10 cellular contexts compared by ENCODE assay signal in genomic region chr9:123996731-123997421, GRCh38. TPM values are rescaled to one million over a fixed set of nuclear protein-coding genes. Genes with fewer than 3 reads are reported as not detected.
DNase-seq lines count a peak whose midpoint lies in the region; ATAC-seq, FAIRE-seq and TF ChIP-seq lines count a peak whose summit lies in the region.
"Had no signal": no experiment of that assay in that cellular context is flagged by ENCODE, and none has a peak within 500 bp of the region (broad histone marks: within the 10 kb centered on the region; RNA-seq: fewer than 3 reads in every experiment).

No MANE protein-coding gene starts in this region.

- H2BK5ac ChIP-seq in trophoblast cell (ENCODE audit: low read depth, low read length, poor library complexity), result no peak overlapping the region

- H2AK5ac ChIP-seq in trophoblast cell (ENCODE audit: low read length), result no peak overlapping the region

- no peak for TF ChIP-seq RAD21 in K562 (CRISPR knock-in tag; conservative IDR thresholded peaks at IDR 0.05 in 1 of 2, IDR thresholded peaks at IDR 0.05 in 1 of 2)

- no peak overlapping the region for H3K9ac ChIP-seq in K562 (ENCODE audit: insufficient read depth in 1 of 2, low read depth in 2 of 2, low read length in 2 of 2)
- no peak overlapping the region for H3K9ac ChIP-seq in trophoblast cell (ENCODE audit: low read length)

- H4K12ac ChIP-seq in trophoblast cell (ENCODE audit: low read depth, low read length), result no peak overlapping the region

- H3K4me1 ChIP-seq in HEK293 (ENCODE audit: control insufficient read depth, insufficient read depth, low read length) (peaks cover 6% of the 10 kb centered on the region), K562 (replicated peaks in 1 of 2; ENCODE audit: control insufficient read depth in 2 of 2, insufficient read depth in 2 of 2, low read length in 2 of 2) (peaks cover 0 to 11% of the 10 kb centered on the region in 2 experiments; a peak in 2 of 5 replicates), trophoblast cell (ENCODE audit: control insufficient read depth in 1 of 2, insufficient read depth in 2 of 2, low read length in 2 of 2) (peaks cover 0 to 4% of the 10 kb centered on the region in 2 experiments)

- no peak overlapping the region for H2BK120ac ChIP-seq in trophoblast cell (ENCODE audit: insufficient read depth, low read length, poor library complexity)

- 5% methylated on average over 23 of the region's 23 CpGs for WGBS in K562 (ENCODE audit: insufficient coverage, low coverage, missing lambda C conversion rate)
- WGBS in trophoblast cell (ENCODE audit: extremely low coverage, insufficient coverage, insufficient read length), result no CpG with 5 or more reads among the region's 23 CpGs

- FAIRE-seq in K562 (lab: Jason Lieb, UNC), result no peak
- FAIRE-seq: endometrium had no signal

- TF ChIP-seq POLR2A in K562 (conservative IDR thresholded peaks at IDR 0.05), result no peak

- H3K79me1 ChIP-seq in trophoblast cell (ENCODE audit: low read length), result no peaks in the 10 kb centered on the region

- TF ChIP-seq CTCF in GM12874 (IDR thresholded peaks at IDR 0.05; ENCODE audit: insufficient read depth, low read depth, low read length) (0 out of 2 replicates have a peak, but pooled peaks have one; percentile 11), HEK293 (tag by site-specific recombination; IDR thresholded peaks at IDR 0.05) (no peak), K562 (IDR thresholded peaks at IDR 0.05 in 2 of 3, conservative IDR thresholded peaks at IDR 0.05 in 1 of 3; ENCODE audit: insufficient read depth in 2 of 3, low read depth in 1 of 3, low read length in 3 of 3) (no peak)

- CTCF ChIA-PET in HEK293 (lab: Yijun Ruan, JAX) (interaction anchor here (2.2 kb wide), 1 partner anchor 44 kb away, joined by 11 read pairs; no protein-coding TSS in a partner anchor), K562 (lab: Yijun Ruan, JAX; ENCODE audit: low intra/inter-chr PET ratio) (no interaction called here)

- no peak overlapping the region for H3K18ac ChIP-seq in trophoblast cell (ENCODE audit: low read length)

- no peak overlapping the region for H3K14ac ChIP-seq in trophoblast cell (ENCODE audit: low read length)

- no peak overlapping the region for H4K8ac ChIP-seq in trophoblast cell (ENCODE audit: low read depth, low read length)

- H3K36me3 ChIP-seq in HEK293 (ENCODE audit: control insufficient read depth in 2 of 2, insufficient read depth in 1 of 2, low read length in 2 of 2) (no peaks in the 10 kb centered on the region), K562 (ENCODE audit: control insufficient read depth, insufficient read depth, low read length) (no peaks in the 10 kb centered on the region), trophoblast cell (ENCODE audit: control insufficient read depth in 1 of 2, insufficient read depth in 2 of 2, low read length in 2 of 2) (no peaks in the 10 kb centered on the region)

- no peaks in the 10 kb centered on the region for H3K9me1 ChIP-seq in K562 (ENCODE audit: control insufficient read depth, insufficient read depth, low read length)

- no peak overlapping the region for H3K4ac ChIP-seq in trophoblast cell (ENCODE audit: low read depth, low read length)

- H3K27me3 ChIP-seq in K562 (ENCODE audit: control insufficient read depth in 2 of 2, insufficient read depth in 2 of 2, low read length in 2 of 2) (peaks cover 51 to 56% of the 10 kb centered on the region in 2 experiments), trophoblast cell (ENCODE audit: insufficient read depth, low read length) (peaks cover 69% of the 10 kb centered on the region)

- H2AFZ ChIP-seq in K562 (ENCODE audit: low read depth, low read length) (no peak overlapping the region), trophoblast cell (ENCODE audit: insufficient read depth, low read length, poor library complexity) (no peak overlapping the region)

- intact Hi-C loops in K562 (cut with micrococcal nuclease), result no loop called here

- DNase-seq in K562 (ENCODE audit: extremely low read depth in 1 of 4, low spot score in 3 of 4) (no peak), trophoblast cell (peak; percentile 22 to 34), COLO829 (ENCODE audit: low spot score) (no peak), NCI-H1930 (lab: John Stamatoyannopoulos, UW) (no peak)
- no peak for DNase-seq in effector CD8-positive, alpha-beta T cell (lab: John Stamatoyannopoulos, UW)

- no peak overlapping the region for H3K23ac ChIP-seq in trophoblast cell (ENCODE audit: low read length)

- in situ Hi-C loops in K562 (cut with MboI), result no loop called here

- peaks cover 7% of the 10 kb centered on the region for H4K20me1 ChIP-seq in K562 (replicated peaks; ENCODE audit: control insufficient read depth, insufficient read depth, low read length)

- ATAC-seq in K562, result no peak
- ATAC-seq in HG03442 (IDR thresholded peaks at IDR 0.05; ENCODE audit: unreplicated experiment), result no peak

- POLR2A ChIA-PET in HEK293 (lab: Yijun Ruan, JAX), result no interaction called here
- POLR2A ChIA-PET in K562 (lab: Yijun Ruan, JAX), result interaction anchor here (0.6 kb wide), 1 partner anchor 22 kb away, joined by 3 read pairs; no protein-coding TSS in a partner anchor

- H4K91ac ChIP-seq in trophoblast cell (ENCODE audit: low read depth, low read length), result no peak overlapping the region

- BruUV-seq in K562 (replicated peaks; lab: Mats Ljungman, UMichigan), result no TSS peak

- TF ChIP-seq EP300 in K562 (IDR thresholded peaks at IDR 0.05; ENCODE audit: low read length), result no peak

- no peak overlapping the region for H2BK12ac ChIP-seq in trophoblast cell (ENCODE audit: low read length)

- H3K4me2 ChIP-seq in K562 (ENCODE audit: insufficient read depth, low read length), result no peak overlapping the region
- H3K4me2 ChIP-seq in trophoblast cell (ENCODE audit: low read length), result no peak overlapping the region

- H3K9me3 ChIP-seq in HEK293 (ENCODE audit: control insufficient read depth, insufficient read depth, low read depth, low read length) (no peaks in the 10 kb centered on the region), K562 (replicated peaks; ENCODE audit: control insufficient read depth, insufficient read depth, low read depth, low read length) (no peaks in the 10 kb centered on the region), trophoblast cell (ENCODE audit: insufficient read depth, low read depth, low read length) (peaks cover 10% of the 10 kb centered on the region)

- H3K4me3 ChIP-seq in HEK293 (ENCODE audit: low read depth, low read length), result no peak overlapping the region
- H3K4me3 ChIP-seq in K562, result no peak overlapping the region
- no peak overlapping the region for H3K4me3 ChIP-seq in trophoblast cell (ENCODE audit: low read depth, low read length)

- H3K27ac ChIP-seq in HEK293 (ENCODE audit: extremely low read depth, low read depth, low read length) (no peak overlapping the region), K562 (ENCODE audit: extremely low read depth, low read depth, low read length) (no peak overlapping the region), trophoblast cell (ENCODE audit: low read depth, low read length) (no peak overlapping the region)

- no peaks in the 10 kb centered on the region for H3K79me2 ChIP-seq in K562 (ENCODE audit: control insufficient read depth, insufficient read depth, low read length)
- no peaks in the 10 kb centered on the region for H3K79me2 ChIP-seq in trophoblast cell (ENCODE audit: control insufficient read depth, insufficient read depth, low read length, poor library complexity)

TF ChIP-seq in HEK293, 187 proteins besides CTCF, POLR2A, EP300 and RAD21:
- TF ChIP-seq ZBTB20 (tag by site-specific recombination; IDR thresholded peaks at IDR 0.05) (0 out of 2 replicates have a peak, but pooled peaks have one; percentile 23), WT1 (tag by site-specific recombination; IDR thresholded peaks at IDR 0.05) (no peak)

TF ChIP-seq in K562, 482 proteins besides CTCF, POLR2A, EP300 and RAD21:
- TF ChIP-seq ZNF696 (CRISPR knock-in tag; conservative IDR thresholded peaks at IDR 0.05) (no peak), RBM25 (IDR thresholded peaks at IDR 0.05; ENCODE audit: low read depth, low read length, severe bottlenecking) (peak; percentile 6)
TF ChIP-seq in K562: peak in this region for 1.

RNA-seq across cellular contexts. Expression of gene LHX2, which starts 14.7 kb away (rescaled TPM):
- total RNA-seq in K562 (2011; cell fraction: chromatin; rRNA removed; ENCODE audit: low replicate concordance), result not detected in 2 replicates
- total RNA-seq in K562 (2011; cell fraction: nucleolus; rRNA removed), result not detected in 2 replicates
- not detected in 2 replicates for total RNA-seq in K562 (2011; cell fraction: nucleoplasm; rRNA removed)
- total RNA-seq in K562 (2014; rRNA removed), result not detected in 2 replicates
- total RNA-seq in K562 (2014; rRNA removed; fragmentation: Illumina TruSeq; extraction: Trizol), result not detected in 2 replicates
- total RNA-seq in K562 (2015; rRNA removed; fragmentation: Illumina TruSeq; extraction: Trizol), result not detected in 2 replicates
- total RNA-seq in K562 (2021), result 0.07 TPM in 1 of 2 replicates, not detected in the other
- polyA plus RNA-seq in K562 (2011; rRNA removed), result not detected in 2 replicates
- polyA plus RNA-seq in K562 (2011; cell fraction: cytosol; rRNA removed), result not detected in 2 replicates
- polyA plus RNA-seq in K562 (2011; cell fraction: nucleus; rRNA removed), result not detected in 2 replicates
- polyA plus RNA-seq in K562 (2012), result 0.14 TPM in 1 of 2 replicates, not detected in the other
- not detected in 2 replicates for polyA plus RNA-seq in K562 (2014; fragmentation: Illumina TruSeq; extraction: Trizol)
- not detected for polyA plus RNA-seq in K562 (2014; fragmentation: Nextera tagmentation; extraction: Ambion mirVana)
- not detected in 2 replicates for polyA plus RNA-seq in K562 (2014; rRNA removed)
- not detected in 2 replicates for polyA minus RNA-seq in K562 (2011; rRNA and poly(A)+ RNA removed)
- polyA minus RNA-seq in K562 (2011; cell fraction: cytosol; rRNA and poly(A)+ RNA removed), result not detected in 2 replicates
- polyA minus RNA-seq in K562 (2011; cell fraction: nucleus; rRNA and poly(A)+ RNA removed), result not detected in 2 replicates
- polyA plus RNA-seq in trophoblast cell (2013), result 0.21 and 0.32 TPM in 2 replicates
- total RNA-seq: progenitor cell of endocrine pancreas had no signal

Comparison
In these comparisons a context has a peak if more than half of its experiments do, and no peak if none do; other contexts are left out.
1. DNase-seq: peak in trophoblast cell (2 of 2); none in K562 (0 of 4), COLO829 (single experiment), NCI-H1930 (0 of 2) and effector CD8-positive, alpha-beta T cell (single experiment).